ENCODE assay signal across 8 cellular contexts in genomic region chr12:68609955-68610434, GRCh38. TPM values are rescaled to one million over a fixed set of nuclear protein-coding genes. Genes with fewer than 3 reads are reported as not detected.
A peak's percentile ranks its signal among the peaks of the same experiment; 100 is the strongest.
DNase-seq lines count a peak whose midpoint lies in the region; ATAC-seq, FAIRE-seq and TF ChIP-seq lines count a peak whose summit lies in the region.

No MANE protein-coding gene starts in this region.

- CTCF ChIA-PET in HepG2 (lab: Yijun Ruan, JAX; ENCODE audit: low intra/inter-chr PET ratio, low total read pairs) = no interaction called here

- H2AFZ ChIP-seq in HepG2 (ENCODE audit: low read length) = peak overlapping the region; percentile 86

- in situ Hi-C loops in brain microvascular endothelial cell (cut with HindIII; ENCODE audit: low pct_ligation_motif_present, low sequenced_read_pairs) = no loop called here
- in situ Hi-C loops in HepG2 (cut with HindIII; ENCODE audit: extremely low pct_ligation_motif_present, low pct_unique_long_range_greater_than_20kb) = no loop called here
- in situ Hi-C loops in transverse colon (cut with MboI; ENCODE audit: low pct_ligation_motif_present in 1 of 4, low pct_unique_long_range_greater_than_20kb in 1 of 4, low sequenced_read_pairs in 3 of 4) = loop anchor here in 2 of 4 donors (10.0 to 25.0 kb wide), 2 partner anchors 248 to 255 kb away; no protein-coding TSS in a partner anchor

- H3K4me3 ChIP-seq in NB4 (ENCODE audit: low read depth, low read length) (peak overlapping the region; percentile 68), brain microvascular endothelial cell (ENCODE audit: low read depth, low read length) (peak overlapping the region; percentile 60), HepG2 (replicated peaks in 1 of 3; ENCODE audit: insufficient read depth in 1 of 3, low read depth in 2 of 3, low read length in 3 of 3) (peak overlapping the region; percentile 75 to 85 (median 83)), transverse colon (peak overlapping the region; percentile 18 to 94 (median 78))

- no peak for TF ChIP-seq RAD21 in HepG2 (CRISPR knock-in tag; IDR thresholded peaks at IDR 0.05)

- no peak for ATAC-seq in HepG2
- ATAC-seq in HG02852 (IDR thresholded peaks at IDR 0.05; ENCODE audit: unreplicated experiment) = no peak

- H3K27me3 ChIP-seq in brain microvascular endothelial cell (replicated peaks) (no peaks in the 10 kb centered on the region), HepG2 (ENCODE audit: control insufficient read depth in 1 of 2, insufficient read depth in 2 of 2, low read length in 2 of 2) (no peaks in the 10 kb centered on the region; a peak in 1 of 5 replicates), transverse colon (no peaks in the 10 kb centered on the region)

- H3K9me3 ChIP-seq in HepG2 (ENCODE audit: low read length) (no peaks in the 10 kb centered on the region), transverse colon (no peaks in the 10 kb centered on the region)

- no peak for TF ChIP-seq EP300 in HepG2 (IDR thresholded peaks at IDR 0.05; ENCODE audit: low read depth in 2 of 2, low read length in 2 of 2)
- no peak for TF ChIP-seq EP300 in HepG2 (CRISPR knock-in tag; IDR thresholded peaks at IDR 0.05; ENCODE audit: borderline replicate concordance)
- TF ChIP-seq EP300 in transverse colon (IDR thresholded peaks at IDR 0.05; ENCODE audit: low read depth) = no peak

- 2% methylated on average over 12 of the region's 13 CpGs for WGBS in HepG2 (ENCODE audit: low lambda C conversion rate)
- 1 to 7% methylated on average over 13 of the region's 13 CpGs for WGBS in transverse colon (ENCODE audit: low coverage in 1 of 2), 2 donors

- H3K4me1 ChIP-seq in HepG2 (ENCODE audit: insufficient read depth, low read length) (peaks cover 35% of the 10 kb centered on the region), transverse colon (peaks cover 21 to 31% (median 31%) of the 10 kb centered on the region in 4 donors)

- H3K36me3 ChIP-seq in brain microvascular endothelial cell (replicated peaks) (peaks cover 4% of the 10 kb centered on the region), HepG2 (replicated peaks in 1 of 2; ENCODE audit: control insufficient read depth in 1 of 2, insufficient read depth in 2 of 2, low read length in 2 of 2) (no peaks in the 10 kb centered on the region), transverse colon (no peaks in the 10 kb centered on the region)

- BruUV-seq in HepG2 (replicated peaks; lab: Mats Ljungman, UMichigan) = TSS peak; percentile 99

- H3K79me2 ChIP-seq in HepG2 (ENCODE audit: insufficient read depth, low read length) = peaks cover 38% of the 10 kb centered on the region

- H3K4me2 ChIP-seq in HepG2 (ENCODE audit: low read depth, low read length) = peak overlapping the region; percentile 93

- no peak for FAIRE-seq in HepG2 (lab: Jason Lieb, UNC)

- DNase-seq in EL (peak; percentile 54), NB4 (ENCODE audit: low read depth) (no peak), brain microvascular endothelial cell (no peak), HepG2 (ENCODE audit: low spot score) (no peak), transverse colon (no peak), NCI-H187 treated with DMSO at 0.1 percent for 48 hours (lab: John Stamatoyannopoulos, UW) (no peak), DMS153 treated with DMSO at 0.1 percent for 48 hours (lab: John Stamatoyannopoulos, UW; ENCODE audit: unreplicated experiment) (no peak)

- H3K27ac ChIP-seq in brain microvascular endothelial cell = peak overlapping the region; percentile 94
- peak overlapping the region; percentile 87 for H3K27ac ChIP-seq in HepG2 (ENCODE audit: extremely low read length, insufficient read depth, low read length)
- H3K27ac ChIP-seq in transverse colon = peak overlapping the region; percentile 92 to 100 (median 97)

- no peak for TF ChIP-seq CTCF in NB4 (IDR thresholded peaks at IDR 0.05; ENCODE audit: low read depth, low read length)
- no peak for TF ChIP-seq CTCF in brain microvascular endothelial cell (IDR thresholded peaks at IDR 0.05; ENCODE audit: low read depth, low read length, missing control alignments)
- TF ChIP-seq CTCF in HepG2 (CRISPR knock-in tag; IDR thresholded peaks at IDR 0.05) = no peak
- TF ChIP-seq CTCF in transverse colon (IDR thresholded peaks at IDR 0.05) = no peak

- peaks cover 28% of the 10 kb centered on the region for H4K20me1 ChIP-seq in HepG2 (ENCODE audit: insufficient read depth, low read length)

- POLR2A ChIA-PET in HepG2 (lab: Yijun Ruan, JAX) = interaction anchor here (0.7 to 2.0 kb wide), 8 partner anchors 13 to 1340 kb away, joined by 3 to 10 read pairs (median 4); partner anchors contain the start of genes CAND1, MDM2 and SLC35E3

- H3K9ac ChIP-seq in HepG2 (ENCODE audit: insufficient read depth, low read depth, low read length) = peak overlapping the region; percentile 88

- intact Hi-C loops in HepG2 (cut with micrococcal nuclease; ENCODE audit: unreplicated experiment) (loop anchor here (2.0 to 5.0 kb wide), 3 partner anchors 77 to 268 kb away; partner anchors contain the start of genes MDM2 and NUP107), transverse colon (cut with DNase I; ENCODE audit: low total_unique reads) (loop anchor here (10.0 kb wide), 1 partner anchor 245 kb away; no protein-coding TSS in a partner anchor)

- TF ChIP-seq POLR2A in NB4 (IDR thresholded peaks at IDR 0.05; ENCODE audit: extremely low read depth, insufficient read length) (no peak), HepG2 (IDR thresholded peaks at IDR 0.05; ENCODE audit: insufficient read depth in 1 of 2, low read depth in 2 of 2, low read length in 2 of 2) (no peak), transverse colon (IDR thresholded peaks at IDR 0.05) (no peak)

TF ChIP-seq in HepG2, 621 proteins besides CTCF, POLR2A, EP300 and RAD21 (continues in another document):
- TF ChIP-seq ZNF720 (CRISPR knock-in tag; IDR thresholded peaks at IDR 0.05) (no peak), TAF1 (CRISPR knock-in tag; IDR thresholded peaks at IDR 0.05) (no peak), THAP8 (CRISPR knock-in tag; IDR thresholded peaks at IDR 0.05; ENCODE audit: borderline replicate concordance) (0 out of 2 replicates have a peak, but pooled peaks have one; percentile 53), E2F5 (CRISPR knock-in tag; conservative IDR thresholded peaks at IDR 0.05) (no peak), IKZF1 (IDR thresholded peaks at IDR 0.05) (no peak), PRMT3 (CRISPR knock-in tag; IDR thresholded peaks at IDR 0.05; ENCODE audit: borderline replicate concordance, low read depth) (no peak), CREM (IDR thresholded peaks at IDR 0.05) (peak; percentile 14; the same call in 1 of the 2 replicates), CREM (CRISPR knock-in tag; IDR thresholded peaks at IDR 0.05) (no peak), ARID2 (CRISPR knock-in tag; IDR thresholded peaks at IDR 0.05; ENCODE audit: borderline replicate concordance) (no peak), CREBL2 (CRISPR knock-in tag; IDR thresholded peaks at IDR 0.05; ENCODE audit: borderline replicate concordance) (0 out of 2 replicates have a peak, but pooled peaks have one; percentile 29), TOE1 (CRISPR knock-in tag; IDR thresholded peaks at IDR 0.05) (0 out of 2 replicates have a peak, but pooled peaks have one; percentile 20)

RNA-seq across cellular contexts. Expression of gene RAP1B, which starts 0.7 kb away (rescaled TPM):
- total RNA-seq in HepG2 (2016; rRNA removed; fragmentation: Illumina TruSeq; extraction: Trizol) (92.7 and 129 TPM in 2 replicates), transverse colon (100 to 1,000 TPM; 180 to 380 (median 224) TPM)
- total RNA-seq in HepG2 (2016; cell fraction: cytosol; rRNA removed; fragmentation: Illumina TruSeq; extraction: Trizol; ENCODE audit: low read depth) = 42.6 and 48.0 TPM in 2 replicates
- total RNA-seq in HepG2 (2016; cell fraction: insoluble cytoplasmic fraction; rRNA removed; fragmentation: Illumina TruSeq; extraction: Trizol) = 87.1 and 128 TPM in 2 replicates
- total RNA-seq in HepG2 (2016; cell fraction: membrane; rRNA removed; fragmentation: Illumina TruSeq; extraction: Trizol) = 96.4 and 97.6 TPM in 2 replicates
- 44.6 and 47.4 TPM in 2 replicates for total RNA-seq in HepG2 (2016; cell fraction: nucleus; rRNA removed; fragmentation: Illumina TruSeq; extraction: Trizol)
- 56.6 and 71.1 TPM in 2 replicates for polyA plus RNA-seq in HepG2 (2011; rRNA removed)
- 39.2 and 62.2 TPM in 2 replicates for polyA plus RNA-seq in HepG2 (2011; cell fraction: cytosol; rRNA removed)
- polyA plus RNA-seq in HepG2 (2011; cell fraction: nucleus; rRNA removed) = 17.4 and 23.5 TPM in 2 replicates
- polyA plus RNA-seq in HepG2 (2012) = 73.2 and 76.4 TPM in 2 replicates
- 45.2 and 58.6 TPM in 2 replicates for polyA plus RNA-seq in HepG2 (2016; cell fraction: cytosol; fragmentation: Illumina TruSeq; extraction: Trizol; ENCODE audit: low read depth)
- polyA plus RNA-seq in HepG2 (2016; cell fraction: insoluble cytoplasmic fraction; fragmentation: Illumina TruSeq; extraction: Trizol; ENCODE audit: low read depth) = 158 and 166 TPM in 2 replicates
- 84.2 and 93.1 TPM in 2 replicates for polyA plus RNA-seq in HepG2 (2016; cell fraction: membrane; fragmentation: Illumina TruSeq; extraction: Trizol; ENCODE audit: low read depth)
- polyA plus RNA-seq in HepG2 (2016; cell fraction: nucleus; fragmentation: Illumina TruSeq; extraction: Trizol; ENCODE audit: insufficient read depth, low read depth) = 80.7 and 83.5 TPM in 2 replicates
- polyA minus RNA-seq in HepG2 (2011; rRNA and poly(A)+ RNA removed; ENCODE audit: low replicate concordance) = 19.4 and 29.7 TPM in 2 replicates
- polyA minus RNA-seq in HepG2 (2011; cell fraction: cytosol; rRNA and poly(A)+ RNA removed) = 45.2 and 50.6 TPM in 2 replicates
- 43.8 and 54.3 TPM in 2 replicates for polyA minus RNA-seq in HepG2 (2011; cell fraction: nucleus; rRNA and poly(A)+ RNA removed)
